In genomic region chr15:101266787-101267186, GRCh38 we compare ENCODE assay signal across 1 cellular context.
TF ChIP-seq lines count a peak whose summit lies in the region.

No MANE protein-coding gene starts in this region.

TF ChIP-seq in H1, 55 proteins besides CTCF, POLR2A, EP300 and RAD21:
- TF ChIP-seq RNF2 (IDR thresholded peaks at IDR 0.05; ENCODE audit: borderline replicate concordance, low read depth, low read length, missing control alignments, poor library complexity, severe bottlenecking): no peak
- no peak for TF ChIP-seq USF2 (IDR thresholded peaks at IDR 0.05; ENCODE audit: low read length)
- TF ChIP-seq CBX5 (IDR thresholded peaks at IDR 0.05; ENCODE audit: low read depth, low read length): no peak
- no peak for TF ChIP-seq CTBP2 (IDR thresholded peaks at IDR 0.05; ENCODE audit: borderline replicate concordance, insufficient read depth, insufficient read length, low read length)
- TF ChIP-seq KDM4A (IDR thresholded peaks at IDR 0.05; ENCODE audit: low read depth, low read length, severe bottlenecking): no peak
- no peak for TF ChIP-seq ZNF274 (IDR thresholded peaks at IDR 0.05; ENCODE audit: borderline replicate concordance, extremely low read depth, low read length)
